In the genomic region with DNA sequence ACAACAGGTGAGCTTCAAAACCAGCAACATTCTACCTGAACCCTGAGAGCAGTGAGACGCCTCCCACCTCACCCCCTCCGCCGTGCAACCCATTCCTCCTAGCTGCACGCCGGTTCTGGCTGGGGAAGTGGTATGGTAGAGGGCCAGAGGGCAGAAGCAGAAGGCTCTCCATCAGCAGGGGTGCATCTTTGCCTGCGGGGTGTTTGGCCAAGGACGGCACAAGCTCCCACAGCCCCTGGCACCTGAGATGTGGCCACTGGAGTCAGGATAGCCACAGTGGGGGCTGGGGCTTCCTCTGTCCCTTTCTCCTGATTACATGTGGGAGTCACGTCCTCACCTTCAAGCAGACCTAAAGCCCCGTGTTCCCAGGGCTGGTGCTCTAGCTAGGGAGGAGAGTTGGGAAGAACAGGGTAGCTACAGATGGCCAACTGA, we compare ENCODE assay signal across 8 cellular contexts. TPM values are rescaled to one million over a fixed set of nuclear protein-coding genes. Genes with fewer than 3 reads are reported as not detected.
A peak's percentile ranks its signal among the peaks of the same experiment; 100 is the strongest.
DNase-seq lines count a peak whose midpoint lies in the region; ATAC-seq, FAIRE-seq and TF ChIP-seq lines count a peak whose summit lies in the region.

No MANE protein-coding gene starts in this region.

- no peak overlapping the region for H3K56ac ChIP-seq in H9 (ENCODE audit: insufficient read length, low read depth, low read length)

- H2BK12ac ChIP-seq in H9 (ENCODE audit: insufficient read length, low read depth, low read length), result no peak overlapping the region

- no peaks in the 10 kb centered on the region for H3K36me3 ChIP-seq in body of pancreas (replicated peaks in 1 of 2; ENCODE audit: insufficient read depth in 1 of 2, low read depth in 2 of 2)

- H2BK120ac ChIP-seq in H9 (ENCODE audit: low read depth, low read length, poor library complexity, severe bottlenecking), result no peak overlapping the region

- peaks cover 8% of the 10 kb centered on the region for H3K27me3 Mint-ChIP-seq in H9 (ENCODE audit: low read depth)

- no peak overlapping the region for H2BK20ac ChIP-seq in H9 (ENCODE audit: low read depth, low read length, poor library complexity, severe bottlenecking)

- no peak for TF ChIP-seq RAD21 in A549 (conservative IDR thresholded peaks at IDR 0.05 in 1 of 2, IDR thresholded peaks at IDR 0.05 in 1 of 2)

- intact Hi-C loops in body of pancreas (cut with DNase I), result no loop called here

- H3K4me3 Mint-ChIP-seq in H9, result no peak overlapping the region

- H3T11ph ChIP-seq in H9 (ENCODE audit: low read length), result no peak overlapping the region

- CTCF ChIA-PET in A549 (lab: Yijun Ruan, JAX), result interaction anchor here (0.9 to 11.3 kb wide), 13 partner anchors 18 to 109 kb away, joined by 3 to 164 read pairs (median 8); a partner anchor contains a TSS

- H3K27ac ChIP-seq in A549 (peak overlapping the region; percentile 88 to 89), H9 (ENCODE audit: insufficient read length, low read depth, low read length) (no peak overlapping the region), body of pancreas (peak overlapping the region; percentile 87 to 96 (median 96))

- H3K36me3 Mint-ChIP-seq in H9 (ENCODE audit: insufficient read depth in 1 of 3, low read depth in 3 of 3), result no peaks in the 10 kb centered on the region

- POLR2A ChIA-PET in A549 (lab: Yijun Ruan, JAX), result interaction anchor here (1.0 to 4.0 kb wide), 9 partner anchors 11 to 107 kb away, joined by 4 to 45 read pairs (median 7); a partner anchor contains a TSS

- ATAC-seq in A549 (no peak), body of pancreas (no peak), GM21367 (IDR thresholded peaks at IDR 0.05; ENCODE audit: unreplicated experiment) (no peak), HG03097 (IDR thresholded peaks at IDR 0.05; ENCODE audit: low FRiP score, unreplicated experiment) (no peak), GM21825 (IDR thresholded peaks at IDR 0.05; ENCODE audit: unreplicated experiment) (no peak)

- H3K4ac ChIP-seq in H9 (ENCODE audit: low read depth, low read length), result no peak overlapping the region

- peak overlapping the region in 1 of 3 experiments; percentile 56; a peak in 1 of 7 replicates for H3K27ac Mint-ChIP-seq in H9

- no peak overlapping the region for H2AK5ac ChIP-seq in H9 (ENCODE audit: insufficient read length, low read length)

- H3K18ac ChIP-seq in H9 (ENCODE audit: insufficient read length, low read depth, low read length), result no peak overlapping the region

- H2AFZ ChIP-seq in H9 (ENCODE audit: low read length), result no peak overlapping the region

- no peak for TF ChIP-seq EP300 in A549 (IDR thresholded peaks at IDR 0.05)

- H2BK5ac ChIP-seq in H9 (ENCODE audit: insufficient read length, low read length), result no peak overlapping the region

- TF ChIP-seq CTCF in A549 (IDR thresholded peaks at IDR 0.05) (no peak), H9 (conservative IDR thresholded peaks at IDR 0.05) (no peak), body of pancreas (IDR thresholded peaks at IDR 0.05) (no peak)

- H4K5ac ChIP-seq in H9 (ENCODE audit: insufficient read length, low read depth, low read length), result no peak overlapping the region

- no peaks in the 10 kb centered on the region for H3K79me1 ChIP-seq in H9 (ENCODE audit: insufficient read depth, low read depth, low read length, poor library complexity, severe bottlenecking)

- H3K23ac ChIP-seq in H9 (ENCODE audit: insufficient read length, low read depth, low read length), result no peak overlapping the region

- H4K91ac ChIP-seq in H9 (ENCODE audit: insufficient read length, low read depth, low read length), result no peak overlapping the region

- no peak for TF ChIP-seq POLR2A in A549 (IDR thresholded peaks at IDR 0.05; ENCODE audit: low read length)
- TF ChIP-seq POLR2A in body of pancreas (IDR thresholded peaks at IDR 0.05), result no peak

- H3K9ac ChIP-seq in H9 (ENCODE audit: extremely low read depth, insufficient read length, low read length), result no peak overlapping the region

- no peak for FAIRE-seq in A549 (lab: Jason Lieb, UNC)

- H3K9me3 ChIP-seq in A549 (no peaks in the 10 kb centered on the region), H9 (ENCODE audit: control insufficient read depth, low read depth, low read length) (no peaks in the 10 kb centered on the region), body of pancreas (no peaks in the 10 kb centered on the region)

- H3K4me1 Mint-ChIP-seq in H9, result peaks cover 12% of the 10 kb centered on the region in 2 experiments

- no peak overlapping the region; the same call in 1 of the 2 replicates for H3K14ac ChIP-seq in H9 (ENCODE audit: insufficient read depth, low read length)

- H3K9me3 Mint-ChIP-seq in H9, result no peaks in the 10 kb centered on the region

- H3K4me3 ChIP-seq in A549, result peak overlapping the region; percentile 71
- H3K4me3 ChIP-seq in body of pancreas, result no peak overlapping the region

- peak overlapping the region; percentile 72 for H3K4me2 ChIP-seq in A549
- H3K4me2 ChIP-seq in H9 (ENCODE audit: insufficient read depth, insufficient read length, low read length), result peak overlapping the region; percentile 99

- no peak overlapping the region for H4K8ac ChIP-seq in H9 (replicated peaks; ENCODE audit: insufficient read length, low read depth, low read length)

- WGBS in A549 (ENCODE audit: missing lambda C conversion rate), result 72% methylated on average over 9 of the region's 9 CpGs
- no CpG with 5 or more reads among the region's 9 CpGs for WGBS in H9 (ENCODE audit: extremely low coverage, insufficient read length, low lambda C conversion rate)
- 24 to 27% methylated on average over 8 to 9 of the region's 9 CpGs for WGBS in body of pancreas, 2 donors

- H3K23me2 ChIP-seq in H9 (ENCODE audit: insufficient read length, low read depth, low read length, poor library complexity, severe bottlenecking), result peaks cover 19% of the 10 kb centered on the region

- no peaks in the 10 kb centered on the region for H3K79me2 ChIP-seq in H9 (ENCODE audit: insufficient read depth, low read length)

- H2BK15ac ChIP-seq in H9 (ENCODE audit: low read depth, low read length), result no peak overlapping the region

- H3K4me1 ChIP-seq in A549 (peaks cover 35% of the 10 kb centered on the region), H9 (ENCODE audit: insufficient read depth, low read length) (peaks cover 9% of the 10 kb centered on the region; the same call in 1 of the 2 replicates), body of pancreas (peaks cover 54% of the 10 kb centered on the region)

- H4K20me1 ChIP-seq in H9 (ENCODE audit: control insufficient read depth, insufficient read depth, insufficient read length), result peaks cover 3% of the 10 kb centered on the region

- H3K27me3 ChIP-seq in H9 (ENCODE audit: insufficient read depth, low read length) (peaks cover 2% of the 10 kb centered on the region; the same call in 1 of the 2 replicates), body of pancreas (no peaks in the 10 kb centered on the region)

- no peak for DNase-seq in A549 (ENCODE audit: low read depth in 1 of 2, low spot score in 1 of 2)
- DNase-seq in H9, result no peak
- DNase-seq in body of pancreas, result peak in 2 of 4 donors; percentile 13 to 26
- DNase-seq in medulla oblongata (ENCODE audit: extremely low spot score), result peak; percentile 43
- DNase-seq in midbrain (lab: John Stamatoyannopoulos, UW), result no peak

TF ChIP-seq in A549, 52 proteins besides CTCF, POLR2A, EP300 and RAD21 (continues in another document):
- TF ChIP-seq CBX2 (IDR thresholded peaks at IDR 0.05; ENCODE audit: borderline replicate concordance, low read depth) (no peak), CBX8 (IDR thresholded peaks at IDR 0.05) (no peak), CEBPB (IDR thresholded peaks at IDR 0.05) (no peak)

RNA-seq across cellular contexts. Expression of a gene that starts 1.6 kb away (rescaled TPM):
- polyA plus RNA-seq in A549 (2011; rRNA removed), result 3.0 and 3.3 TPM in 2 replicates
- 4.7 and 6.0 TPM in 2 replicates for polyA plus RNA-seq in A549 (2012; cell fraction: cytosol; rRNA removed)
- 5.1 and 6.7 TPM in 2 replicates for polyA plus RNA-seq in A549 (2012; cell fraction: nucleus; rRNA removed)
- 4.1 to 6.6 TPM (median 6.1 TPM) in 3 replicates for polyA plus RNA-seq in A549 (2017; fragmentation: RNase III; extraction: RNeasy Plus Mini Kit Qiagen cat#74134 plus additional on column Dnase treatment)
- 3.4 and 3.8 TPM in 2 replicates for polyA minus RNA-seq in A549 (2011; rRNA and poly(A)+ RNA removed)
- total RNA-seq in H9 (2021), result 3.1 and 3.4 TPM in 2 replicates
- total RNA-seq in body of pancreas, result 10 to 100 TPM; 11.9 to 16.2 TPM

RNA-seq across cellular contexts. Expression of a gene that starts 12.2 kb away (rescaled TPM):
- polyA plus RNA-seq in A549 (2011; rRNA removed), result 21.8 and 22.8 TPM in 2 replicates
- polyA plus RNA-seq in A549 (2012; cell fraction: cytosol; rRNA removed), result 27.0 and 28.5 TPM in 2 replicates
- polyA plus RNA-seq in A549 (2012; cell fraction: nucleus; rRNA removed), result 17.3 and 18.3 TPM in 2 replicates
- 16.0 to 19.2 TPM (median 17.0 TPM) in 3 replicates for polyA plus RNA-seq in A549 (2017; fragmentation: RNase III; extraction: RNeasy Plus Mini Kit Qiagen cat#74134 plus additional on column Dnase treatment)
- polyA minus RNA-seq in A549 (2011; rRNA and poly(A)+ RNA removed), result 94.8 and 135 TPM in 2 replicates
- 12.7 and 14.3 TPM in 2 replicates for total RNA-seq in H9 (2021)
- 10 to 100 TPM in 1 of 2 donors, 1 to 10 TPM in 1; 7.6 to 12.7 TPM for total RNA-seq in body of pancreas

RNA-seq across cellular contexts. Expression of a gene that starts 22.0 kb away (rescaled TPM):
- polyA plus RNA-seq in A549 (2011; rRNA removed) (51.0 and 59.5 TPM in 2 replicates), A549 (2017; fragmentation: RNase III; extraction: RNeasy Plus Mini Kit Qiagen cat#74134 plus additional on column Dnase treatment) (124 to 137 TPM (median 130 TPM) in 3 replicates)
- 161 and 188 TPM in 2 replicates for polyA plus RNA-seq in A549 (2012; cell fraction: cytosol; rRNA removed)
- polyA plus RNA-seq in A549 (2012; cell fraction: nucleus; rRNA removed), result 627 and 727 TPM in 2 replicates
- 58.8 and 80.3 TPM in 2 replicates for polyA minus RNA-seq in A549 (2011; rRNA and poly(A)+ RNA removed)
- total RNA-seq in H9 (2021) (160 and 171 TPM in 2 replicates), body of pancreas (not detected)

RNA-seq across cellular contexts. Expression of a gene that starts 25.7 kb away (rescaled TPM):
- polyA plus RNA-seq in A549 (2011; rRNA removed), result 21.7 and 24.7 TPM in 2 replicates
- polyA plus RNA-seq in A549 (2012; cell fraction: cytosol; rRNA removed), result 20.5 and 26.1 TPM in 2 replicates
- 23.5 and 36.3 TPM in 2 replicates for polyA plus RNA-seq in A549 (2012; cell fraction: nucleus; rRNA removed)
- polyA plus RNA-seq in A549 (2017; fragmentation: RNase III; extraction: RNeasy Plus Mini Kit Qiagen cat#74134 plus additional on column Dnase treatment), result 19.2 to 23.3 TPM (median 19.3 TPM) in 3 replicates
- polyA minus RNA-seq in A549 (2011; rRNA and poly(A)+ RNA removed), result 8.5 and 9.5 TPM in 2 replicates
- total RNA-seq in H9 (2021), result 22.8 and 22.9 TPM in 2 replicates
- 10 to 100 TPM; 16.3 to 26.4 TPM for total RNA-seq in body of pancreas

RNA-seq across cellular contexts. Expression of a gene that starts 36.2 kb away (rescaled TPM):
- 5.5 and 5.6 TPM in 2 replicates for polyA plus RNA-seq in A549 (2011; rRNA removed)
- polyA plus RNA-seq in A549 (2012; cell fraction: cytosol; rRNA removed), result 7.4 and 10.9 TPM in 2 replicates
- polyA plus RNA-seq in A549 (2012; cell fraction: nucleus; rRNA removed), result 53.8 and 57.6 TPM in 2 replicates
- 6.8 to 8.7 TPM (median 8.4 TPM) in 3 replicates for polyA plus RNA-seq in A549 (2017; fragmentation: RNase III; extraction: RNeasy Plus Mini Kit Qiagen cat#74134 plus additional on column Dnase treatment)
- polyA minus RNA-seq in A549 (2011; rRNA and poly(A)+ RNA removed), result 13.7 and 34.7 TPM in 2 replicates
- total RNA-seq in H9 (2021), result 36.5 and 37.2 TPM in 2 replicates
- 10 to 100 TPM; 27.5 to 78.8 TPM for total RNA-seq in body of pancreas

Comparison
In these comparisons a context has a peak if more than half of its experiments do, and no peak if none do; other contexts are left out.
1. RNA of a gene that starts 22.0 kb away (total RNA-seq): 160 to 171 TPM in H9; not detected in body of pancreas; every median in the first group is over 100 times any median in the second.